In the genomic region with DNA sequence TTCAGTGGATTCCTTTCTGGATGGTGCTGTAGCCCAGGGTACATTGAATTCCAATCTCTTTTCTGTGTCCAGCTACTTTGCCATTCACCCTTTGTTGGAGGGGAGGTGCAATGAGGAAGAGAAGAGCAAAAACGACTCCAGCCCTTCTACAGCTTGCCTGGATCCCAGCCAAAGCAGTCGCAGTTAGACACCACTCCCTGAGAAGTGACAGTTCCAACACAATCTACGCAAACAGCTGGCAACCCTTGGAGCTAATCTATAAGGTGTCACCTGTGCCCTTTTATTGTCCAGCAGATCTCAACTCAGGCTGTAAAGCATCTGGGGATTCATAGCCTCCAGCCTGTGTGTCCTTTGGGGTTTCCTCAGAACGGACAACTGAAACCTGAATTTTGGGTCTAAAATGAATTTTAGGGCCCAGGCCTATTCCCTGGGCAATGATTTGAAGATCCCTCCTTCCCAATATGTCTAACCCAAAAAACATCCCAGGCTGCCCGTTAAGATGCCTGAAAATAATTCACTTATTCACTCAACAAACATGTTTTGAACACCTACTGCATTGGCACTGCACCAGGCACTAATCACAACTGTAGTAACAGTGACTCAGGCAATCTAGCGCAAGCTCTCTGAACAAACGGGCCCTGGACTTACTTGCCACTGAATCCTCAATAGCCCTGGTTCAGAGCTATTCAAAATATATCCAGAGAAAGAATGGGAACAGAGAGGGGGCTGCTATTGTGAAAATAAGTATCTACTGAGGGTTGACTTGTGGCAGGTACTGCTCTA, we compare ENCODE assay signal across 26 cellular contexts. TPM values are rescaled to one million over a fixed set of nuclear protein-coding genes. Genes with fewer than 3 reads are reported as not detected.
A peak's percentile ranks its signal among the peaks of the same experiment; 100 is the strongest.
DNase-seq lines count a peak whose midpoint lies in the region; ATAC-seq and TF ChIP-seq lines count a peak whose summit lies in the region.
"Had no signal": no experiment of that assay in that cellular context is flagged by ENCODE, and none has a peak within 500 bp of the region (broad histone marks: within the 10 kb centered on the region; RNA-seq: fewer than 3 reads in every experiment).

No MANE protein-coding gene starts in this region.

- no peak overlapping the region for H3K4me2 ChIP-seq in PC-3 (ENCODE audit: low read length)

- no peak for TF ChIP-seq CTCF in Peyer's patch (IDR thresholded peaks at IDR 0.05)
- TF ChIP-seq CTCF in epithelial cell of esophagus (IDR thresholded peaks at IDR 0.05; ENCODE audit: insufficient read depth, low read depth, low read length, missing control alignments), result no peak
- no peak for TF ChIP-seq CTCF in PC-3 (conservative IDR thresholded peaks at IDR 0.05; ENCODE audit: low read depth, low read length)

- H3K4me3 ChIP-seq in Peyer's patch (no peak overlapping the region), epithelial cell of esophagus (ENCODE audit: low read length) (no peak overlapping the region), PC-3 (ENCODE audit: low read length) (no peak overlapping the region)
- H3K4me3 ChIP-seq: gastroesophageal sphincter, HAP-1, thyroid gland had no signal

- H3K4me3 Mint-ChIP-seq in stimulated activated effector memory CD8-positive, alpha-beta T cell treated with anti-CD3 and anti-CD28 coated beads, Interleukin-12 subunit alpha, Interleukin-12 subunit beta, amount 100 ng/mL, for 72 hours, result peak overlapping the region; percentile 25
- H3K4me3 Mint-ChIP-seq: activated CD4-positive, alpha-beta memory T cell treated with anti-CD3 and anti-CD28 coated beads, Interleukin-2, amount 10 ng/mL, durations not matched to agents 7 days and 5 days; activated naive CD8-positive, alpha-beta T cell treated with anti-CD3 and anti-CD28 coated beads, Interleukin-2, amount 50 U/mL, for 24 hours; CD4-positive, alpha-beta T cell; WTC11 had no signal

- POLR2A ChIA-PET in PC-3 (lab: Charles Lee; ENCODE audit: unreplicated experiment), result no interaction called here

- H3K27me3 ChIP-seq in Peyer's patch (no peaks in the 10 kb centered on the region), PC-3 (ENCODE audit: low read length) (no peaks in the 10 kb centered on the region; the same call in 1 of the 2 replicates)
- H3K27me3 ChIP-seq: brain microvascular endothelial cell, thyroid gland had no signal

- H3K9me2 ChIP-seq in PC-3 (replicated peaks; ENCODE audit: low read length), result no peaks in the 10 kb centered on the region

- peaks cover 54% of the 10 kb centered on the region for H3K4me1 Mint-ChIP-seq in stimulated activated effector memory CD8-positive, alpha-beta T cell treated with anti-CD3 and anti-CD28 coated beads, Interleukin-12 subunit alpha, Interleukin-12 subunit beta, amount 100 ng/mL, for 72 hours

- intact Hi-C loops in Right ventricle myocardium superior (cut with DNase I), result no loop called here
- intact Hi-C loops in Right ventricle myocardium inferior (cut with DNase I), result no loop called here
- intact Hi-C loops in PC-3 (cut with micrococcal nuclease), result no loop called here

- no peaks in the 10 kb centered on the region for H3K36me3 ChIP-seq in Peyer's patch
- no peaks in the 10 kb centered on the region for H3K36me3 ChIP-seq in PC-3 (ENCODE audit: low read depth, low read length)
- H3K36me3 ChIP-seq: brain microvascular endothelial cell, gastroesophageal sphincter, HAP-1, thyroid gland had no signal

- H3K36me3 Mint-ChIP-seq in stimulated activated effector memory CD8-positive, alpha-beta T cell treated with anti-CD3 and anti-CD28 coated beads, Interleukin-12 subunit alpha, Interleukin-12 subunit beta, amount 100 ng/mL, for 72 hours, result peaks cover 6% of the 10 kb centered on the region
- H3K36me3 Mint-ChIP-seq: WTC11 had no signal

- no peaks in the 10 kb centered on the region for H3K9me3 Mint-ChIP-seq in stimulated activated effector memory CD8-positive, alpha-beta T cell treated with anti-CD3 and anti-CD28 coated beads, Interleukin-12 subunit alpha, Interleukin-12 subunit beta, amount 100 ng/mL, for 72 hours
- H3K9me3 Mint-ChIP-seq: activated CD4-positive, alpha-beta memory T cell treated with anti-CD3 and anti-CD28 coated beads, Interleukin-2, amount 10 ng/mL, durations not matched to agents 7 days and 5 days; activated naive CD8-positive, alpha-beta T cell treated with anti-CD3 and anti-CD28 coated beads, Interleukin-2, amount 50 U/mL, for 24 hours; activated T-helper 2 cell treated with anti-CD3 and anti-CD28 coated beads, Interferon-gamma antibody, Interleukin-2, Interleukin-4, amounts not matched to agents 10 μg/mL and 5 μg/mL and 100 μg/mL, durations not matched to agents 14 hours and 24 hours and 36 hours; CD4-positive, alpha-beta T cell; WTC11 had no signal

- H3K9me3 ChIP-seq in Peyer's patch (no peaks in the 10 kb centered on the region), PC-3 (ENCODE audit: low read length) (no peaks in the 10 kb centered on the region)
- H3K9me3 ChIP-seq: gastroesophageal sphincter, HAP-1, thyroid gland had no signal

- peak overlapping the region; percentile 44 for H3K27ac Mint-ChIP-seq in stimulated activated effector memory CD8-positive, alpha-beta T cell treated with anti-CD3 and anti-CD28 coated beads, Interleukin-12 subunit alpha, Interleukin-12 subunit beta, amount 100 ng/mL, for 72 hours
- H3K27ac Mint-ChIP-seq: activated CD4-positive, alpha-beta memory T cell treated with anti-CD3 and anti-CD28 coated beads, Interleukin-2, amount 10 ng/mL, durations not matched to agents 7 days and 5 days; activated naive CD8-positive, alpha-beta T cell treated with anti-CD3 and anti-CD28 coated beads, Interleukin-2, amount 50 U/mL, for 24 hours; activated T-helper 2 cell treated with anti-CD3 and anti-CD28 coated beads, Interferon-gamma antibody, Interleukin-2, Interleukin-4, amounts not matched to agents 10 μg/mL and 5 μg/mL and 100 μg/mL, durations not matched to agents 14 hours and 24 hours and 36 hours; CD4-positive, alpha-beta T cell; WTC11 had no signal

- CTCF ChIA-PET in PC-3 (lab: Charles Lee), result no interaction called here

- BruUV-seq in PC-3 (replicated peaks; lab: Mats Ljungman, UMichigan), result no TSS peak

- ATAC-seq in Right ventricle myocardium superior (ENCODE audit: poor library complexity), result peak; percentile 32
- ATAC-seq in Right ventricle myocardium inferior, result no peak
- ATAC-seq in stimulated activated effector memory CD8-positive, alpha-beta T cell treated with anti-CD3 and anti-CD28 coated beads, Interleukin-12 subunit alpha, Interleukin-12 subunit beta, amount 100 ng/mL, for 72 hours, result no peak
- ATAC-seq in PC-3, result no peak
- ATAC-seq: activated naive CD8-positive, alpha-beta T cell treated with anti-CD3 and anti-CD28 coated beads, Interleukin-2, amount 50 U/mL, for 24 hours; gastroesophageal sphincter; HepG2; WTC11 had no signal

- no peak overlapping the region for H3K9ac ChIP-seq in PC-3 (ENCODE audit: low read length)

- no peaks in the 10 kb centered on the region for H4K20me1 ChIP-seq in PC-3 (ENCODE audit: low read length)

- no peak for TF ChIP-seq POLR2A in Peyer's patch (IDR thresholded peaks at IDR 0.05)

- DNase-seq in Right ventricle myocardium superior (no peak), Right ventricle myocardium inferior (ENCODE audit: missing footprints) (no peak), Peyer's patch (peak in 2 of 3 donors; percentile 75 to 88), epithelial cell of esophagus (ENCODE audit: low read depth) (peak; percentile 18), nucleus accumbens (lab: John Stamatoyannopoulos, UW) (no peak), NCI-H187 treated with DMSO at 0.1 percent for 48 hours (lab: John Stamatoyannopoulos, UW) (no peak), PC-3 (no peak)
- no peak for DNase-seq in stimulated activated effector memory CD8-positive, alpha-beta T cell treated with anti-CD3 and anti-CD28 coated beads, Interleukin-12 subunit alpha, Interleukin-12 subunit beta, amount 100 ng/mL, for 72 hours (ENCODE audit: low spot score in 2 of 2)
- DNase-seq: activated CD4-positive, alpha-beta memory T cell treated with anti-CD3 and anti-CD28 coated beads, Interleukin-2, amount 10 ng/mL, durations not matched to agents 7 days and 5 days; activated naive CD8-positive, alpha-beta T cell treated with anti-CD3 and anti-CD28 coated beads, Interleukin-2, amount 50 U/mL, for 24 hours; brain microvascular endothelial cell; CD4-positive, alpha-beta T cell; DND-41; NCI-H2081; NCI-H526; retina; SIG-M5; thyroid gland had no signal

- H3K4me1 ChIP-seq in Peyer's patch (peaks cover 0 to 14% (median 1%) of the 10 kb centered on the region in 4 donors), PC-3 (ENCODE audit: insufficient read depth, low read length) (peaks cover 8% of the 10 kb centered on the region)
- H3K4me1 ChIP-seq: gastroesophageal sphincter, HAP-1, thyroid gland had no signal

- H3K79me2 ChIP-seq in PC-3 (ENCODE audit: low read length), result no peaks in the 10 kb centered on the region

- no peaks in the 10 kb centered on the region for H3F3A ChIP-seq in PC-3 (ENCODE audit: low read length, unreplicated experiment)

- no peak overlapping the region for H2AFZ ChIP-seq in PC-3 (ENCODE audit: low read length)

- peak overlapping the region in 2 of 4 donors; percentile 40 to 50 for H3K27ac ChIP-seq in Peyer's patch
- H3K27ac ChIP-seq in PC-3 (ENCODE audit: low read length), result no peak overlapping the region
- H3K27ac ChIP-seq: brain microvascular endothelial cell, gastroesophageal sphincter, thyroid gland had no signal

RNA-seq across cellular contexts. Expression of gene CD244, which starts 4.4 kb away (rescaled TPM):
- total RNA-seq in Right ventricle myocardium superior (0.48 TPM), Right ventricle myocardium inferior (0.70 TPM), Peyer's patch (1 to 10 TPM in 2 of 4 donors, under 1 TPM in 1, not detected in 1; 0.80 to 2.8 (median 1.3) TPM), PC-3 (2014; rRNA removed) (not detected in 2 replicates)
- total RNA-seq: dermis microvascular lymphatic vessel endothelial cell, epithelial cell of proximal tubule, WTC11 had no signal

RNA-seq across cellular contexts. Expression of gene ITLN1, which starts 26.7 kb away (rescaled TPM):
- total RNA-seq in Right ventricle myocardium superior (2.3 TPM), Right ventricle myocardium inferior (9.2 TPM), Peyer's patch (10 to 100 TPM; 14.4 to 45.0 (median 24.5) TPM), PC-3 (2014; rRNA removed) (not detected in 2 replicates)
- total RNA-seq: activated CD4-positive, alpha-beta memory T cell treated with anti-CD3 and anti-CD28 coated beads, Interleukin-2, amount 10 ng/mL, durations not matched to agents 7 days and 5 days; activated T-helper 2 cell treated with anti-CD3 and anti-CD28 coated beads, Interferon-gamma antibody, Interleukin-2, Interleukin-4, amounts not matched to agents 10 μg/mL and 5 μg/mL and 100 μg/mL, durations not matched to agents 14 hours and 24 hours and 36 hours; CD4-positive, alpha-beta T cell; dermis microvascular lymphatic vessel endothelial cell; epithelial cell of proximal tubule; HepG2; T-helper 1 cell treated with Interleukin-12 subunit alpha and Interleukin-12 subunit beta and Interleukin-4 antibody, amounts not matched to agents 30 ng/mL and 1 ng/mL, for 36 hours; thyroid gland; WTC11 had no signal

Comparison
In these comparisons a context has a peak if more than half of its experiments do, and no peak if none do; other contexts are left out.
1. DNase-seq: peak in Peyer's patch (2 of 3) and epithelial cell of esophagus (single experiment); none in Right ventricle myocardium superior (single experiment), Right ventricle myocardium inferior (single experiment), stimulated activated effector memory CD8-positive, alpha-beta T cell treated with anti-CD3 and anti-CD28 coated beads, Interleukin-12 subunit alpha, Interleukin-12 subunit beta, amount 100 ng/mL, for 72 hours (0 of 2), nucleus accumbens (0 of 56), NCI-H187 treated with DMSO at 0.1 percent for 48 hours (single experiment) and PC-3 (single experiment).